In genomic region chr1:188302746-188303145, GRCh38 we compare ENCODE assay signal across 26 cellular contexts.
"Had no signal": no experiment of that assay in that cellular context is flagged by ENCODE, and none has a peak within 500 bp of the region (broad histone marks: within the 10 kb centered on the region; RNA-seq: fewer than 3 reads in every experiment).

No MANE protein-coding gene starts in this region.

- H3K27ac ChIP-seq: neural progenitor cell, ovary, parathyroid adenoma, psoas muscle, right lobe of liver, sigmoid colon, suprapubic skin, testis, tibial artery, transverse colon, upper lobe of right lung, uterus had no signal

- H3K9me3 ChIP-seq: ovary, psoas muscle, right lobe of liver, testis, tibial artery, transverse colon, upper lobe of right lung, uterus had no signal

- ATAC-seq: natural killer cell; psoas muscle; right cardiac atrium; right lobe of liver; stimulated activated effector memory CD8-positive, alpha-beta T cell treated with anti-CD3 and anti-CD28 coated beads, Interleukin-12 subunit alpha, Interleukin-12 subunit beta, amount 100 ng/mL, for 72 hours; stimulated activated naive B cell treated with anti-CD40 and anti-IgM and Interleukin-4, amounts not matched to agents 10 μg/mL and 1 μg/mL and 100 μg/mL, for 72 hours; stimulated activated naive CD8-positive, alpha-beta T cell treated with anti-CD3 and anti-CD28 coated beads, Interleukin-15, amount 100 ng/mL, for 72 hours; upper lobe of right lung had no signal

- H3K4me2 ChIP-seq: neural progenitor cell had no signal

- H2AFZ ChIP-seq: neural progenitor cell, parathyroid adenoma had no signal

- H3K36me3 ChIP-seq: neural progenitor cell, ovary, right lobe of liver, sigmoid colon, suprapubic skin, tibial artery, transverse colon, upper lobe of right lung, uterus had no signal

- H3K27me3 ChIP-seq: neural progenitor cell, ovary, right lobe of liver, sigmoid colon, suprapubic skin, testis, tibial artery, transverse colon, upper lobe of right lung, uterus had no signal

- H3K79me2 ChIP-seq: parathyroid adenoma had no signal

- H3K4me3 ChIP-seq: neural progenitor cell, ovary, psoas muscle, right lobe of liver, sigmoid colon, suprapubic skin, testis, tibial artery, transverse colon, upper lobe of right lung, uterus had no signal

- H3K4me1 ChIP-seq: neural progenitor cell, parathyroid adenoma, psoas muscle, right lobe of liver, sigmoid colon, suprapubic skin, testis, tibial artery, transverse colon, upper lobe of right lung, uterus had no signal

- DNase-seq: natural killer cell; occipital lobe; ovary; posterior cingulate gyrus; psoas muscle; right cardiac atrium; right lobe of liver; sigmoid colon; small intestine; stimulated activated CD4-positive, alpha-beta T cell treated with anti-CD3 and anti-CD28 coated beads, Interleukin-15, amount 100 ng/mL, for 24 hours; stimulated activated CD4-positive, alpha-beta T cell treated with anti-CD3 and anti-CD28 coated beads, Interleukin-2, amount 100 ng/mL, for 24 hours; stimulated activated CD4-positive, alpha-beta T cell treated with anti-CD3 and anti-CD28 coated beads, Interleukin-2, amount 100 ng/mL, for 48 hours; stimulated activated CD4-positive, alpha-beta T cell treated with anti-CD3 and anti-CD28 coated beads, Interleukin-4, amount 100 ng/mL, for 24 hours; stimulated activated naive B cell treated with anti-CD40 and anti-IgM and Interleukin-4, amounts not matched to agents 10 μg/mL and 1 μg/mL and 100 μg/mL, for 72 hours; stimulated activated naive CD4-positive, alpha-beta T cell treated with Interleukin-2 at 50 U/mL for 16 hours; stimulated activated naive CD8-positive, alpha-beta T cell treated with anti-CD3 and anti-CD28 coated beads, Interleukin-15, amount 100 ng/mL, for 72 hours; substantia nigra; testis; tibial artery; transverse colon; upper lobe of right lung; uterus had no signal

- H3K9ac ChIP-seq: neural progenitor cell, parathyroid adenoma had no signal
